In the genomic region with DNA sequence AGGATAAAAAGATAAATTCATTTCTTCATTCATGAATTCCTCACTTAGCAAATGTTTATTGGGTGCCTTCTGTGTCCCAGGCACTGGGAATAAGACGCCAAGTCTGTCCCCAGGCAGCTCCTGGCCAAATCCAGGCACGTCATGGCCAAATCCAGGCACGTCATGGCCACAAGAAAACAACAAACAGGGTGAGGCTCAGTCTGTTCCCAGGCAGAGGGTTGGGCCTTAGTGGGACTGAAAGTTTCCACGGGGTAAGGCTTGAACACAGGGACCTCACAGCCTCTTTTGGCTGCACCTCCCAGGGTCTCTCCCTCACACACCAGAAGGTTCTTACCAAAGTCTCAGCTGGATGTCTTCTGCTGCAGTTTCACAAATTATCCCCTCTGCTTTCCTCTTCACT, we compare ENCODE assay signal across 26 cellular contexts.
"Had no signal": no experiment of that assay in that cellular context is flagged by ENCODE, and none has a peak within 500 bp of the region (broad histone marks: within the 10 kb centered on the region; RNA-seq: fewer than 3 reads in every experiment).

No MANE protein-coding gene starts in this region.

- H3K36me3 Mint-ChIP-seq: memory B cell; mesothelial cell of epicardium; naive B cell; natural killer cell treated with Interleukin-12 subunit alpha and Interleukin-12 subunit beta and Interleukin-15 and Interleukin-18, amount 100 ng/mL, for 72 hours; stimulated activated memory B cell treated with anti-CD40 and anti-IgM and Interleukin-4, amounts not matched to agents 10 μg/mL and 1 μg/mL and 100 μg/mL, for 72 hours; type B pancreatic cell had no signal

- H3K27ac ChIP-seq: coronary artery, esophagus muscularis mucosa, foreskin keratinocyte, ovary, psoas muscle, right lobe of liver, testis, tibial artery had no signal

- H3K4me3 ChIP-seq: coronary artery, esophagus muscularis mucosa, lung, mucosa of descending colon, ovary, psoas muscle, right lobe of liver, smooth muscle cell, testis, tibial artery had no signal

- H3K9me3 ChIP-seq: esophagus muscularis mucosa, mucosa of descending colon, ovary, psoas muscle, right lobe of liver, testis, tibial artery had no signal

- H3K27me3 ChIP-seq: ovary, testis had no signal

- DNase-seq: dermis blood vessel endothelial cell; effector memory CD4-positive, alpha-beta T cell; kidney; mucosa of descending colon; naive B cell; nucleus accumbens; ovary; psoas muscle; retina; right lobe of liver; stimulated activated CD4-positive, alpha-beta T cell treated with anti-CD3 and anti-CD28 coated beads, Interleukin-4, amount 100 ng/mL, for 4 hours; stimulated activated naive CD8-positive, alpha-beta T cell treated with anti-CD3 and anti-CD28 coated beads, Interleukin-15, Interleukin-2, amounts not matched to agents 100 U/mL and 50 U/mL, for 24 hours; substantia nigra; testis; tibial artery had no signal

- H3K4me3 Mint-ChIP-seq: memory B cell; mesothelial cell of epicardium; natural killer cell treated with Interleukin-12 subunit alpha and Interleukin-12 subunit beta and Interleukin-15 and Interleukin-18, amount 100 ng/mL, for 72 hours; stimulated activated memory B cell treated with anti-CD40 and anti-IgM and Interleukin-4, amounts not matched to agents 10 μg/mL and 1 μg/mL and 100 μg/mL, for 72 hours; type B pancreatic cell had no signal

- H3K4me1 ChIP-seq: esophagus muscularis mucosa, foreskin keratinocyte, psoas muscle, right lobe of liver, testis, tibial artery had no signal

- H3K9me3 Mint-ChIP-seq: memory B cell; mesothelial cell of epicardium; natural killer cell treated with Interleukin-12 subunit alpha and Interleukin-12 subunit beta and Interleukin-15 and Interleukin-18, amount 100 ng/mL, for 72 hours; stimulated activated memory B cell treated with anti-CD40 and anti-IgM and Interleukin-4, amounts not matched to agents 10 μg/mL and 1 μg/mL and 100 μg/mL, for 72 hours; type B pancreatic cell had no signal

- H3K36me3 ChIP-seq: esophagus muscularis mucosa, ovary, right lobe of liver, tibial artery had no signal

- H3K4me1 Mint-ChIP-seq: memory B cell; naive B cell; stimulated activated memory B cell treated with anti-CD40 and anti-IgM and Interleukin-4, amounts not matched to agents 10 μg/mL and 1 μg/mL and 100 μg/mL, for 72 hours had no signal

- H3K27ac Mint-ChIP-seq: memory B cell; mesothelial cell of epicardium; natural killer cell treated with Interleukin-12 subunit alpha and Interleukin-12 subunit beta and Interleukin-15 and Interleukin-18, amount 100 ng/mL, for 72 hours; stimulated activated memory B cell treated with anti-CD40 and anti-IgM and Interleukin-4, amounts not matched to agents 10 μg/mL and 1 μg/mL and 100 μg/mL, for 72 hours had no signal

- ATAC-seq: foreskin keratinocyte; left lobe of liver; mucosa of descending colon; natural killer cell treated with Interleukin-12 subunit alpha and Interleukin-12 subunit beta and Interleukin-15 and Interleukin-18, amount 100 ng/mL, for 72 hours; psoas muscle; right lobe of liver; stimulated activated memory B cell treated with anti-CD40 and anti-IgM and Interleukin-4, amounts not matched to agents 10 μg/mL and 1 μg/mL and 100 μg/mL, for 72 hours; stimulated activated naive CD8-positive, alpha-beta T cell treated with anti-CD3 and anti-CD28 coated beads, Interleukin-15, Interleukin-2, amounts not matched to agents 100 U/mL and 50 U/mL, for 24 hours had no signal

- H3K4me2 ChIP-seq: smooth muscle cell had no signal
